Comparison of ENCODE assay signal across 30 cellular contexts in the genomic region with DNA sequence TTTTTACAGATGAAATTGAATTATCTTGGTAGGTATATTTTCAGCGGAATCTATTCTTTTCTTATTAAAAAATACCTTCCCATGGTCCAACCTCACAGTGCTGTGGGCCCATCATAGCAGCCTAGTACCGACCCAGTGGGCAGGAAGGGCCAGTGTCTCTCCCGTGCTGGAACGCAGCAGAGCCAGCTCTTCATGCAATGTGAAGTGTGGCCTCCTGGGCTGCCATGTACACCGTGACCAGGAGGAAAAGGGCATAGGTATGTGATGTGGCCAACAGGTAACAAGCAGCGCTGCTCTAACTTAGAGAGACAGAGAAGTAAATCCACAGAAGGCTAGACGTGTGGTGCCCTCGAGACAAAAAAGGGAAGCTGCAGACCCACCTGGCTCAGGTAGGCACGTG.
"Had no signal": no experiment of that assay in that cellular context is flagged by ENCODE, and none has a peak within 500 bp of the region (broad histone marks: within the 10 kb centered on the region; RNA-seq: fewer than 3 reads in every experiment).

No MANE protein-coding gene starts in this region.

- DNase-seq: activated B cell treated with CpG ODN at 0.5 μM for 24 hours; activated CD4-positive, alpha-beta memory T cell treated with anti-CD3 and anti-CD28 coated beads for 36 hours; activated CD4-positive, alpha-beta T cell treated with anti-CD3 and anti-CD28 coated beads for 4 hours; activated CD4-positive, alpha-beta T cell treated with anti-CD3 and anti-CD28 coated beads, Interleukin-2, amount 50 U/mL, for 1 hour; activated CD4-positive, CD25-positive, alpha-beta regulatory T cell treated with anti-CD3 and anti-CD28 coated beads, Interleukin-2, amount 50 U/mL, for 72 hours; activated gamma-delta T cell treated with Interleukin-2 at 50 U/mL for 16 hours; activated naive CD4-positive, alpha-beta T cell treated with anti-CD3 and anti-CD28 coated beads for 36 hours; activated T-cell treated with anti-CD3 and anti-CD28 coated beads for 4 hours; activated T-cell treated with anti-CD3 and anti-CD28 coated beads, Interleukin-2, amount 50 U/mL, for 4 hours; body of pancreas; caudate nucleus; cerebellar nuclear complex; NCI-H1105; NCI-H1417 treated with DMSO at 0.1 percent for 48 hours; NCI-H1930; NCI-H446; NCI-H524; NCI-H69; NCI-H82; NK-92 treated with Interleukin-12 subunit alpha and Interleukin-12 subunit beta, amount 100 ng/mL, for 24 hours; PC-3; RPMI8226; SW 1271; T-helper 1 cell; T-helper 2 cell; T-helper 9 cell had no signal

- H3K27ac ChIP-seq: adrenal gland, body of pancreas, Peyer's patch, VCaP had no signal

- H3K9me3 ChIP-seq: adrenal gland, body of pancreas, Peyer's patch had no signal

- H3K27me3 ChIP-seq: adrenal gland, body of pancreas, Peyer's patch had no signal

- H3K4me3 ChIP-seq: adrenal gland, body of pancreas, K562, Peyer's patch had no signal

- H3K36me3 ChIP-seq: adrenal gland, Peyer's patch had no signal

- H3K4me1 ChIP-seq: adrenal gland, body of pancreas, Peyer's patch had no signal
